In genomic region chr2:45777996-45778719, GRCh38 we compare ENCODE assay signal across 1 cellular context.
TF ChIP-seq lines count a peak whose summit lies in the region.

No MANE protein-coding gene starts in this region.

TF ChIP-seq in GM23338, 12 proteins besides CTCF, POLR2A, EP300 and RAD21 (continued from another document):
- TF ChIP-seq ZNF462 (CRISPR knock-in tag; IDR thresholded peaks at IDR 0.05): no peak
- no peak for TF ChIP-seq ZNF331 (CRISPR knock-in tag; IDR thresholded peaks at IDR 0.05; ENCODE audit: low read depth)
- no peak for TF ChIP-seq ZNF114 (CRISPR knock-in tag; IDR thresholded peaks at IDR 0.05)
- TF ChIP-seq NANOG (IDR thresholded peaks at IDR 0.05; ENCODE audit: borderline replicate concordance): no peak
- no peak for TF ChIP-seq JUNB (IDR thresholded peaks at IDR 0.05; ENCODE audit: unreplicated experiment)
- no peak for TF ChIP-seq STAT1 (IDR thresholded peaks at IDR 0.05; ENCODE audit: unreplicated experiment)
- no peak for TF ChIP-seq ETS1 (IDR thresholded peaks at IDR 0.05)
- no peak for TF ChIP-seq EZH2phosphoT487 (IDR thresholded peaks at IDR 0.05; ENCODE audit: unreplicated experiment)
- no peak for TF ChIP-seq POLR2AphosphoS5 (IDR thresholded peaks at IDR 0.05; ENCODE audit: low read depth)
- no peak for TF ChIP-seq REST (IDR thresholded peaks at IDR 0.05; ENCODE audit: unreplicated experiment)
